ENCODE assay signal across 8 cellular contexts in the genomic region with DNA sequence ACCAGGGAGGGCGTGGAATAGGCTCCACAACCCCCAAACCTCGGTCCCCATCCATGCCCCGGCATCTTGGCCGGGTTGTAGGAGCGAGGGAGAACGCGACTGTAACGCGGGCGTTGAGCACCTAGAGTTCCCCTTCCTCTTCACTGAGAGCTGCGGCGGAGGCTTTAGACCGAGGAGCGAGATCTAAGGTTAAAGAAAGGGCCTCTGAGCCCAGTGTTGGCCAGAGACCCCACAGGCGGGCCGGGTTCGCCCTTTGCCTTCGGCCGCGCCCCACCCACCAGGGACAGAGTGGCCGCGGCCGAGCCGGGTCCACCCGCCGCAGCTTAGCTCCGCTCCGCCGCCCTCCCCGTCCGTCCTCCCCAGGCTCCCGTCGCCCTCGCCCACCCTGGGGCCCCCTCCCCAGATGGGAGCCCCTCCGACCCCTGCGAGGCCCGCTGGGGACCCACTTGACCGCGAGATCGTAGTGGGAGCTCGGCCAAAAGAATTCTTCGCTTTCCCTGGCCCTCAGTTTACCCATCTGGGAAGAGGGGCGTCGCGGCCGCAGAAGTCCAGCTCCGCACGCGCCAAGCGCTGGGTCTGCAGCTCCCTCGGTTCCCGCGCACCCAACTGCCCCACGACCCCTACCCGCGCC. TPM values are rescaled to one million over a fixed set of nuclear protein-coding genes. Genes with fewer than 3 reads are reported as not detected.
DNase-seq lines count a peak whose midpoint lies in the region; ATAC-seq and TF ChIP-seq lines count a peak whose summit lies in the region.

No MANE protein-coding gene starts in this region.

- peak; percentile 23 to 33 for ATAC-seq in activated T-cell treated with anti-CD3 and anti-CD28 coated beads, Interleukin-2, amount 50 U/mL, for 4 hours
- peak; percentile 38 to 60 (median 53) for ATAC-seq in right lobe of liver

- peaks cover 0 to 37% (median 19%) of the 10 kb centered on the region in 4 donors for H3K4me1 ChIP-seq in right lobe of liver

- no peak for DNase-seq in activated T-cell treated with anti-CD3 and anti-CD28 coated beads, Interleukin-2, amount 50 U/mL, for 4 hours
- no peak for DNase-seq in activated T-cell treated with anti-CD3 and anti-CD28 coated beads, Interleukin-2, amount 50 U/mL, for 1 hour
- no peak for DNase-seq in astrocyte of the spinal cord (ENCODE audit: low read depth, low spot score)
- no peak for DNase-seq in right lobe of liver
- DNase-seq in type B pancreatic cell (ENCODE audit: extremely low spot score, unreplicated experiment): no peak
- DNase-seq in GDM1 (lab: John Stamatoyannopoulos, UW): no peak
- DNase-seq in NCI-H187 treated with DMSO at 0.1 percent for 48 hours (lab: John Stamatoyannopoulos, UW): no peak
- DNase-seq in NCI-H526 treated with DMSO at 0.1 percent for 48 hours (lab: John Stamatoyannopoulos, UW): no peak

- H3K36me3 Mint-ChIP-seq in activated T-cell treated with anti-CD3 and anti-CD28 coated beads, Interleukin-2, amount 50 U/mL, for 4 hours (ENCODE audit: insufficient read depth): no peaks in the 10 kb centered on the region
- peaks cover 6% of the 10 kb centered on the region for H3K36me3 Mint-ChIP-seq in type B pancreatic cell

- H3K36me3 ChIP-seq in right lobe of liver: no peaks in the 10 kb centered on the region

- TF ChIP-seq CTCF in astrocyte of the spinal cord (IDR thresholded peaks at IDR 0.05; ENCODE audit: low read depth, low read length): no peak
- no peak for TF ChIP-seq CTCF in right lobe of liver (IDR thresholded peaks at IDR 0.05)
- TF ChIP-seq CTCF in type B pancreatic cell (conservative IDR thresholded peaks at IDR 0.05): no peak

- H3K4me3 Mint-ChIP-seq in activated T-cell treated with anti-CD3 and anti-CD28 coated beads, Interleukin-2, amount 50 U/mL, for 4 hours: peak overlapping the region; percentile 54
- peak overlapping the region; percentile 61 for H3K4me3 Mint-ChIP-seq in type B pancreatic cell

- H3K27ac ChIP-seq in right lobe of liver: peak overlapping the region; percentile 63 to 68 (median 67)

- intact Hi-C loops in right lobe of liver (cut with DNase I): no loop called here

- peaks cover 56% of the 10 kb centered on the region for H3K27me3 Mint-ChIP-seq in activated T-cell treated with anti-CD3 and anti-CD28 coated beads, Interleukin-2, amount 50 U/mL, for 4 hours (ENCODE audit: low read depth)
- H3K27me3 Mint-ChIP-seq in type B pancreatic cell: peaks cover 36% of the 10 kb centered on the region

- H3K4me3 ChIP-seq in astrocyte of the spinal cord (ENCODE audit: low read depth, low read length): peak overlapping the region; percentile 69
- peak overlapping the region; percentile 55 to 88 (median 70) for H3K4me3 ChIP-seq in right lobe of liver

- no peaks in the 10 kb centered on the region for H3K9me3 ChIP-seq in right lobe of liver

- no peaks in the 10 kb centered on the region for H3K27me3 ChIP-seq in right lobe of liver

- no peaks in the 10 kb centered on the region for H3K9me3 Mint-ChIP-seq in activated T-cell treated with anti-CD3 and anti-CD28 coated beads, Interleukin-2, amount 50 U/mL, for 4 hours
- peaks cover 5% of the 10 kb centered on the region for H3K9me3 Mint-ChIP-seq in type B pancreatic cell

- H3K27ac Mint-ChIP-seq in type B pancreatic cell: no peak overlapping the region

- in situ Hi-C loops in astrocyte of the spinal cord (cut with HindIII; ENCODE audit: low sequenced_read_pairs): no loop called here

- whole genome bisulfite sequencing in right lobe of liver (ENCODE audit: insufficient coverage, low coverage, low lambda C conversion rate, missing lambda C conversion rate): 9% methylated on average over 5 of the region's 56 CpGs

- peak; percentile 12 for TF ChIP-seq POLR2A in right lobe of liver (IDR thresholded peaks at IDR 0.05)

- H3K4me1 Mint-ChIP-seq in activated T-cell treated with anti-CD3 and anti-CD28 coated beads, Interleukin-2, amount 50 U/mL, for 4 hours (ENCODE audit: low read depth): peaks cover 8% of the 10 kb centered on the region
- H3K4me1 Mint-ChIP-seq in type B pancreatic cell (ENCODE audit: unreplicated experiment): no peaks in the 10 kb centered on the region

RNA-seq across cellular contexts. Expression of gene ANPEP, which starts 0.4 kb away (rescaled TPM):
- total RNA-seq in activated T-cell treated with anti-CD3 and anti-CD28 coated beads, Interleukin-2, amount 50 U/mL, for 4 hours: under 1 TPM; 0.54 to 0.83 (median 0.55) TPM
- total RNA-seq in right lobe of liver: 100 to 1,000 TPM; 204 to 386 (median 363) TPM
- total RNA-seq in type B pancreatic cell (ENCODE audit: low replicate concordance): 56.3 and 206 TPM in 2 replicates

RNA-seq across cellular contexts. Expression of gene MESP2, which starts 38.1 kb away (rescaled TPM):
- total RNA-seq in activated T-cell treated with anti-CD3 and anti-CD28 coated beads, Interleukin-2, amount 50 U/mL, for 4 hours: not detected
- total RNA-seq in right lobe of liver: under 1 TPM in 1 of 6 experiments, not detected in 5; 0.12 TPM
- not detected in 2 replicates for total RNA-seq in type B pancreatic cell (ENCODE audit: low replicate concordance)

Comparison
In these comparisons a context has a peak if more than half of its experiments do, and no peak if none do; other contexts are left out.
1. RNA of gene ANPEP, which starts 0.4 kb away (total RNA-seq): 204 to 386 TPM in right lobe of liver and 56.3 to 206 TPM in type B pancreatic cell; 0.54 to 0.83 TPM in activated T-cell treated with anti-CD3 and anti-CD28 coated beads, Interleukin-2, amount 50 U/mL, for 4 hours; every median in the first group is over 10 times any median in the second.